In genomic region chr11:73914284-73914683, GRCh38 we compare ENCODE assay signal across 19 cellular contexts. TPM values are rescaled to one million over a fixed set of nuclear protein-coding genes. Genes with fewer than 3 reads are reported as not detected.
DNase-seq lines count a peak whose midpoint lies in the region; ATAC-seq, FAIRE-seq and TF ChIP-seq lines count a peak whose summit lies in the region.
"Had no signal": no experiment of that assay in that cellular context is flagged by ENCODE, and none has a peak within 500 bp of the region (broad histone marks: within the 10 kb centered on the region; RNA-seq: fewer than 3 reads in every experiment).

No MANE protein-coding gene starts in this region.

- H3K9me3 ChIP-seq in GM12878 (replicated peaks; ENCODE audit: control insufficient read depth, insufficient read depth, low read length), result no peaks in the 10 kb centered on the region
- H3K9me3 ChIP-seq in small intestine (ENCODE audit: control insufficient read depth, low read depth), result no peaks in the 10 kb centered on the region
- H3K9me3 ChIP-seq: A549, BE2C had no signal

- H3K4me1 ChIP-seq in GM12878 (ENCODE audit: control insufficient read depth, insufficient read depth, low read length) (no peaks in the 10 kb centered on the region), small intestine (ENCODE audit: control insufficient read depth in 2 of 2, insufficient read depth in 1 of 2, low read depth in 1 of 2, low read length in 1 of 2) (no peaks in the 10 kb centered on the region)
- H3K4me1 ChIP-seq: A549, BE2C had no signal

- no peak for TF ChIP-seq RAD21 in GM12878 (IDR thresholded peaks at IDR 0.05; ENCODE audit: insufficient read depth, low read depth, low read length)

- no peak overlapping the region for H3K9ac ChIP-seq in GM12878 (ENCODE audit: control insufficient read depth, insufficient read depth, low read length)

- H3K27me3 ChIP-seq in GM12878 (replicated peaks in 1 of 2; ENCODE audit: control insufficient read depth in 2 of 2, insufficient read depth in 2 of 2, low read length in 1 of 2), result no peaks in the 10 kb centered on the region
- no peaks in the 10 kb centered on the region for H3K27me3 ChIP-seq in small intestine (ENCODE audit: control insufficient read depth in 2 of 2, insufficient read depth in 2 of 2, low read length in 2 of 2)
- H3K27me3 ChIP-seq: BE2C had no signal

- H3K79me2 ChIP-seq in GM12878 (ENCODE audit: control insufficient read depth, insufficient read depth, low read length), result no peaks in the 10 kb centered on the region

- no peak for TF ChIP-seq POLR2A in GM12878 (IDR thresholded peaks at IDR 0.05; ENCODE audit: low read depth, low read length)

- no peaks in the 10 kb centered on the region for H4K20me1 ChIP-seq in GM12878 (ENCODE audit: control insufficient read depth, insufficient read depth)

- H3K27ac ChIP-seq in GM12878 (ENCODE audit: control insufficient read depth, insufficient read depth) (no peak overlapping the region), small intestine (ENCODE audit: low read depth in 1 of 2, low read length in 1 of 2) (no peak overlapping the region)
- H3K27ac ChIP-seq: A549, C4-2B had no signal

- no peak for FAIRE-seq in GM12878 (lab: Jason Lieb, UNC)
- FAIRE-seq in small intestine (lab: Jason Lieb, UNC), result no peak
- FAIRE-seq: A549, D721Med, HTR-8/SVneo had no signal

- RAD21 ChIA-PET in GM12878 (lab: Charles Lee; ENCODE audit: unreplicated experiment), result no interaction called here

- WGBS in GM12878 (ENCODE audit: insufficient coverage, insufficient replicate concordance, low lambda C conversion rate, missing lambda C conversion rate), result 97% methylated on average over 4 of the region's 4 CpGs
- WGBS in small intestine, 3 donors, result 31 to 68% (median 41%) methylated on average over 4 of the region's 4 CpGs

- H3K4me3 ChIP-seq in GM12878 (no peak overlapping the region), small intestine (ENCODE audit: low read depth in 1 of 2, low read length in 2 of 2) (no peak overlapping the region)
- H3K4me3 ChIP-seq: A549 had no signal

- H3K4me2 ChIP-seq in GM12878 (ENCODE audit: control insufficient read depth, insufficient read depth), result no peak overlapping the region
- H3K4me2 ChIP-seq: A549 had no signal

- DNase-seq in LHCN-M2 (ENCODE audit: low read depth), result peak; percentile 3
- no peak for DNase-seq in GM12878 (ENCODE audit: low read depth, low spot score)
- DNase-seq in left colon, result no peak
- peak; percentile 81 for DNase-seq in small intestine
- DNase-seq in HuH-7.5 (ENCODE audit: low spot score), result no peak
- DNase-seq in CD1c-positive myeloid dendritic cell (ENCODE audit: extremely low spot score), result no peak
- DNase-seq: BE2C; CD8-positive, alpha-beta T cell; COR-L47; DMS153; DND-41; GDM1; HCEC 1CT; HFFc6 had no signal

- SMC1A ChIA-PET in GM12878 (lab: Charles Lee; ENCODE audit: uncharacterized antibody, unreplicated experiment), result interaction anchor here (0.6 kb wide), 1 partner anchor 11 kb away, joined by 3 read pairs; no protein-coding TSS in a partner anchor

- no peak overlapping the region for H2AFZ ChIP-seq in GM12878 (ENCODE audit: control insufficient read depth, low read depth, low read length)

- no peak for TF ChIP-seq CTCF in GM12878 (IDR thresholded peaks at IDR 0.05 in 2 of 3, conservative IDR thresholded peaks at IDR 0.05 in 1 of 3; ENCODE audit: control insufficient read depth in 2 of 3, extremely low read depth in 1 of 3, insufficient read depth in 1 of 3, low read depth in 3 of 3, low read length in 3 of 3)

- intact Hi-C loops in GM12878 (cut with micrococcal nuclease; ENCODE audit: unreplicated experiment) (no loop called here), left colon (cut with DNase I, micrococcal nuclease) (no loop called here)

- H3K36me3 ChIP-seq in GM12878 (ENCODE audit: control insufficient read depth in 2 of 2, insufficient read depth in 2 of 2, low read length in 1 of 2) (peaks cover 0 to 10% of the 10 kb centered on the region in 2 experiments; a peak in 3 of 4 replicates), small intestine (ENCODE audit: control insufficient read depth in 2 of 2, insufficient read depth in 2 of 2, low read length in 2 of 2) (peaks cover 12 to 15% of the 10 kb centered on the region in 2 donors)

- POLR2A ChIA-PET in GM12878 (lab: Charles Lee), result interaction anchor here (0.6 kb wide), 1 partner anchor 72 kb away, joined by 4 read pairs; no protein-coding TSS in a partner anchor

- no TSS peak for BruUV-seq in GM12878 (replicated peaks; lab: Mats Ljungman, UMichigan)

- in situ Hi-C loops in GM12878 (cut with MboI), result no loop called here

- CTCF ChIA-PET in GM12878 (lab: Yijun Ruan, JAX), result no interaction called here

- ATAC-seq in GM12878 (no peak), left colon (peak; percentile 38)
- ATAC-seq: A549; CD8-positive, alpha-beta T cell had no signal

- no peak for TF ChIP-seq EP300 in GM12878 (IDR thresholded peaks at IDR 0.05; ENCODE audit: borderline replicate concordance in 1 of 2, control insufficient read depth in 1 of 2, low read depth in 2 of 2, low read length in 2 of 2)

RNA-seq across cellular contexts. Expression of gene DNAJB13, which starts 36.5 kb away (rescaled TPM):
- 0.06 TPM in 1 of 2 replicates, not detected in the other for total RNA-seq in LHCN-M2 (2014; rRNA removed)
- 0.70 TPM for polyA plus RNA-seq in LHCN-M2 (2012)
- total RNA-seq in GM12878 (2013; cell fraction: nucleolus; rRNA removed), result 0.56 and 0.61 TPM in 2 replicates
- total RNA-seq in GM12878 (2014; rRNA removed), result not detected in 2 replicates
- total RNA-seq in GM12878 (2014; rRNA removed; fragmentation: Illumina TruSeq; extraction: Trizol), result not detected in 2 replicates
- total RNA-seq in GM12878 (2021), result not detected in 2 replicates
- polyA plus RNA-seq in GM12878 (2011; ENCODE audit: low read depth), result not detected
- 0.76 and 0.86 TPM in 2 replicates for polyA plus RNA-seq in GM12878 (2011; rRNA removed)
- 0.33 and 0.34 TPM in 2 replicates for polyA plus RNA-seq in GM12878 (2011; cell fraction: cytosol; rRNA removed)
- 1.1 and 1.3 TPM in 2 replicates for polyA plus RNA-seq in GM12878 (2011; cell fraction: nucleus; rRNA removed)
- 0.14 and 0.26 TPM in 2 replicates for polyA plus RNA-seq in GM12878 (2012)
- 0.07 TPM in 1 of 2 replicates, not detected in the other for polyA plus RNA-seq in GM12878 (2014; fragmentation: Illumina TruSeq; extraction: Trizol)
- not detected for polyA plus RNA-seq in GM12878 (2014; fragmentation: Nextera tagmentation; extraction: Ambion mirVana)
- polyA plus RNA-seq in GM12878 (2014; rRNA removed), result 0.15 TPM in 1 of 2 replicates, not detected in the other
- not detected for polyA plus RNA-seq in GM12878 (2016; fragmentation: Nextera tagmentation; extraction: Ambion mirVana)
- polyA minus RNA-seq in GM12878 (2011; rRNA and poly(A)+ RNA removed), result 0.21 TPM in 1 of 2 replicates, not detected in the other
- polyA minus RNA-seq in GM12878 (2011; cell fraction: cytosol; rRNA and poly(A)+ RNA removed), result not detected in 2 replicates
- 0.60 TPM in 1 of 2 replicates, not detected in the other for polyA minus RNA-seq in GM12878 (2011; cell fraction: nucleus; rRNA and poly(A)+ RNA removed)
- total RNA-seq in left colon, result not detected
- 1 to 10 TPM in 1 of 3 donors, under 1 TPM in 2; 0.03 to 4.5 (median 0.54) TPM for polyA plus RNA-seq in small intestine
- total RNA-seq: CD8-positive, alpha-beta T cell; H4 had no signal

RNA-seq across cellular contexts. Expression of gene PAAF1, which starts 37.5 kb away (rescaled TPM):
- total RNA-seq in LHCN-M2 (2014; rRNA removed) (10.0 and 11.7 TPM in 2 replicates), GM12878 (2014; rRNA removed) (13.7 and 15.5 TPM in 2 replicates), GM12878 (2014; rRNA removed; fragmentation: Illumina TruSeq; extraction: Trizol) (15.2 and 16.2 TPM in 2 replicates), GM12878 (2021) (25.1 and 25.7 TPM in 2 replicates), left colon (10 to 100 TPM; 11.4 to 12.2 TPM)
- polyA plus RNA-seq in LHCN-M2 (2012), result 15.6 TPM
- 61.7 and 71.4 TPM in 2 replicates for total RNA-seq in GM12878 (2013; cell fraction: nucleolus; rRNA removed)
- 22.5 TPM for polyA plus RNA-seq in GM12878 (2011; ENCODE audit: low read depth)
- polyA plus RNA-seq in GM12878 (2011; rRNA removed) (26.2 and 26.7 TPM in 2 replicates), GM12878 (2014; fragmentation: Illumina TruSeq; extraction: Trizol) (32.1 and 46.4 TPM in 2 replicates), GM12878 (2014; fragmentation: Nextera tagmentation; extraction: Ambion mirVana) (10 to 100 TPM; 51.8 to 55.9 TPM), GM12878 (2014; rRNA removed) (17.7 and 19.4 TPM in 2 replicates), GM12878 (2016; fragmentation: Nextera tagmentation; extraction: Ambion mirVana) (10 to 100 TPM; 60.2 to 70.6 TPM), small intestine (10 to 100 TPM in 2 of 3 donors, 1 to 10 TPM in 1; 9.2 to 14.1 (median 13.2) TPM)
- polyA plus RNA-seq in GM12878 (2011; cell fraction: cytosol; rRNA removed), result 16.6 and 22.6 TPM in 2 replicates
- 21.1 and 26.3 TPM in 2 replicates for polyA plus RNA-seq in GM12878 (2011; cell fraction: nucleus; rRNA removed)
- polyA plus RNA-seq in GM12878 (2012), result 21.7 and 28.7 TPM in 2 replicates
- polyA minus RNA-seq in GM12878 (2011; rRNA and poly(A)+ RNA removed), result 19.0 and 22.5 TPM in 2 replicates
- polyA minus RNA-seq in GM12878 (2011; cell fraction: cytosol; rRNA and poly(A)+ RNA removed), result 7.2 and 11.9 TPM in 2 replicates
- polyA minus RNA-seq in GM12878 (2011; cell fraction: nucleus; rRNA and poly(A)+ RNA removed), result 10.3 and 14.8 TPM in 2 replicates

RNA-seq across cellular contexts. Expression of gene COA4, which starts 37.6 kb away (rescaled TPM):
- total RNA-seq in LHCN-M2 (2014; rRNA removed) (119 and 131 TPM in 2 replicates), GM12878 (2014; rRNA removed) (132 and 146 TPM in 2 replicates), GM12878 (2014; rRNA removed; fragmentation: Illumina TruSeq; extraction: Trizol) (107 and 112 TPM in 2 replicates), GM12878 (2021) (94.9 and 97.2 TPM in 2 replicates), left colon (10 to 100 TPM; 55.9 to 72.5 TPM)
- polyA plus RNA-seq in LHCN-M2 (2012), result 132 TPM
- total RNA-seq in GM12878 (2013; cell fraction: nucleolus; rRNA removed), result 95.7 and 96.0 TPM in 2 replicates
- polyA plus RNA-seq in GM12878 (2011; ENCODE audit: low read depth), result 36.6 TPM
- polyA plus RNA-seq in GM12878 (2011; rRNA removed) (85.2 and 95.5 TPM in 2 replicates), GM12878 (2014; fragmentation: Illumina TruSeq; extraction: Trizol) (60.1 and 96.4 TPM in 2 replicates), GM12878 (2014; fragmentation: Nextera tagmentation; extraction: Ambion mirVana) (10 to 100 TPM; 84.8 to 89.1 TPM), GM12878 (2014; rRNA removed) (173 and 180 TPM in 2 replicates), GM12878 (2016; fragmentation: Nextera tagmentation; extraction: Ambion mirVana) (100 to 1,000 TPM; 150 to 157 TPM), small intestine (100 to 1,000 TPM; 115 to 131 (median 123) TPM)
- 132 and 134 TPM in 2 replicates for polyA plus RNA-seq in GM12878 (2011; cell fraction: cytosol; rRNA removed)
- 68.3 and 74.0 TPM in 2 replicates for polyA plus RNA-seq in GM12878 (2011; cell fraction: nucleus; rRNA removed)
- 67.7 and 71.1 TPM in 2 replicates for polyA plus RNA-seq in GM12878 (2012)
- 54.1 and 81.2 TPM in 2 replicates for polyA minus RNA-seq in GM12878 (2011; rRNA and poly(A)+ RNA removed)
- polyA minus RNA-seq in GM12878 (2011; cell fraction: cytosol; rRNA and poly(A)+ RNA removed), result 18.7 and 30.5 TPM in 2 replicates
- polyA minus RNA-seq in GM12878 (2011; cell fraction: nucleus; rRNA and poly(A)+ RNA removed), result 36.8 and 50.5 TPM in 2 replicates

Comparison
In these comparisons a context has a peak if more than half of its experiments do, and no peak if none do; other contexts are left out.
1. DNase-seq: peak in LHCN-M2 (single experiment) and small intestine (single experiment); none in GM12878 (single experiment), left colon (0 of 2), HuH-7.5 (single experiment) and CD1c-positive myeloid dendritic cell (single experiment).